Comparison of ENCODE assay signal across 1 cellular context in genomic region chr1:28287315-28287714, GRCh38.
TF ChIP-seq lines count a peak whose summit lies in the region.

No MANE protein-coding gene starts in this region.

TF ChIP-seq in K562, 482 proteins besides CTCF, POLR2A, EP300 and RAD21:
- TF ChIP-seq GTF2B (IDR thresholded peaks at IDR 0.05; ENCODE audit: extremely low read depth, insufficient read length) (no peak), ZNF282 (CRISPR knock-in tag; IDR thresholded peaks at IDR 0.05) (no peak), ZNF740 (CRISPR knock-in tag; IDR thresholded peaks at IDR 0.05) (no peak), ZNF740 (tag; IDR thresholded peaks at IDR 0.05) (no peak), SNAPC5 (CRISPR knock-in tag; IDR thresholded peaks at IDR 0.05) (no peak), PYGO2 (tag; IDR thresholded peaks at IDR 0.05) (no peak), LARP7 (IDR thresholded peaks at IDR 0.05) (no peak), PBX2 (CRISPR knock-in tag; IDR thresholded peaks at IDR 0.05; ENCODE audit: low read depth) (no peak), PBX2 (tag; conservative IDR thresholded peaks at IDR 0.05; ENCODE audit: low read depth) (no peak), SFPQ (IDR thresholded peaks at IDR 0.05; ENCODE audit: low read depth, low read length) (no peak), PPARD (CRISPR knock-in tag; IDR thresholded peaks at IDR 0.05) (no peak), USF1 (CRISPR knock-in tag; IDR thresholded peaks at IDR 0.05) (no peak), FUS (optimal IDR thresholded peaks at IDR 0.05; ENCODE audit: low read depth, low read length) (no peak), SIRT6 (IDR thresholded peaks at IDR 0.05; ENCODE audit: low read depth, low read length) (no peak), FOXK2 (conservative IDR thresholded peaks at IDR 0.05 in 1 of 2, IDR thresholded peaks at IDR 0.05 in 1 of 2; ENCODE audit: low read depth in 2 of 2) (no peak)
